In genomic region chr10:29414501-29414900, GRCh38 we compare ENCODE assay signal across 25 cellular contexts.
"Had no signal": no experiment of that assay in that cellular context is flagged by ENCODE, and none has a peak within 500 bp of the region (broad histone marks: within the 10 kb centered on the region; RNA-seq: fewer than 3 reads in every experiment).

No MANE protein-coding gene starts in this region.

- H3K4me1 Mint-ChIP-seq: WTC11 had no signal

- H3K27ac ChIP-seq: breast epithelium, Peyer's patch, SJSA1 had no signal

- H3K27me3 Mint-ChIP-seq: activated CD4-positive, alpha-beta T cell treated with anti-CD3 and anti-CD28 coated beads, Interleukin-2, amount 10 ng/mL, durations not matched to agents 24 days and 14 days; activated CD8-positive, alpha-beta memory T cell treated with anti-CD3 and anti-CD28 coated beads, Interleukin-2, amount 10 ng/mL, durations not matched to agents 7 days and 5 days; activated naive CD8-positive, alpha-beta T cell; activated T-helper 17 cell treated with anti-CD3 and anti-CD28 coated beads, Interleukin-2, amount 50 U/mL, for 72 hours; T-helper 17 cell had no signal

- H3K27ac Mint-ChIP-seq: activated CD4-positive, alpha-beta T cell treated with anti-CD3 and anti-CD28 coated beads, Interleukin-2, amount 10 ng/mL, durations not matched to agents 24 days and 14 days; activated CD8-positive, alpha-beta memory T cell treated with anti-CD3 and anti-CD28 coated beads, Interleukin-2, amount 10 ng/mL, durations not matched to agents 7 days and 5 days; activated naive CD4-positive, alpha-beta T cell treated with anti-CD3 and anti-CD28 coated beads for 36 hours; activated naive CD8-positive, alpha-beta T cell; activated T-helper 17 cell treated with anti-CD3 and anti-CD28 coated beads, Interleukin-2, amount 50 U/mL, for 72 hours; T-helper 17 cell; WTC11 had no signal

- H3K4me3 Mint-ChIP-seq: activated CD4-positive, alpha-beta T cell treated with anti-CD3 and anti-CD28 coated beads, Interleukin-2, amount 10 ng/mL, durations not matched to agents 24 days and 14 days; activated CD8-positive, alpha-beta memory T cell treated with anti-CD3 and anti-CD28 coated beads, Interleukin-2, amount 10 ng/mL, durations not matched to agents 7 days and 5 days; activated naive CD4-positive, alpha-beta T cell treated with anti-CD3 and anti-CD28 coated beads for 36 hours; activated naive CD8-positive, alpha-beta T cell; activated T-cell treated with anti-CD3 and anti-CD28 coated beads, Interleukin-2, amount 50 U/mL, for 4 hours; activated T-helper 17 cell treated with anti-CD3 and anti-CD28 coated beads, Interleukin-2, amount 50 U/mL, for 72 hours; T-helper 17 cell; WTC11 had no signal

- H3K27me3 ChIP-seq: breast epithelium, Peyer's patch, SJSA1 had no signal

- ATAC-seq: activated CD8-positive, alpha-beta memory T cell treated with anti-CD3 and anti-CD28 coated beads, Interleukin-2, amount 10 ng/mL, durations not matched to agents 7 days and 5 days; activated T-cell treated with anti-CD3 and anti-CD28 coated beads, Interleukin-2, amount 50 U/mL, for 4 hours; activated T-helper 17 cell treated with anti-CD3 and anti-CD28 coated beads, Interleukin-2, amount 50 U/mL, for 72 hours; T-helper 17 cell; WTC11 had no signal

- H3K9me3 Mint-ChIP-seq: activated CD4-positive, alpha-beta T cell treated with anti-CD3 and anti-CD28 coated beads, Interleukin-2, amount 10 ng/mL, durations not matched to agents 24 days and 14 days; activated naive CD4-positive, alpha-beta T cell treated with anti-CD3 and anti-CD28 coated beads for 36 hours; activated T-cell treated with anti-CD3 and anti-CD28 coated beads, Interleukin-2, amount 50 U/mL, for 4 hours; activated T-helper 17 cell treated with anti-CD3 and anti-CD28 coated beads, Interleukin-2, amount 50 U/mL, for 72 hours had no signal

- H3K4me3 ChIP-seq: breast epithelium, Peyer's patch, SJSA1 had no signal

- DNase-seq: activated CD4-positive, alpha-beta T cell treated with anti-CD3 and anti-CD28 coated beads, Interleukin-2, amount 10 ng/mL, durations not matched to agents 24 days and 14 days; activated CD4-positive, alpha-beta T cell treated with anti-CD3 and anti-CD28 coated beads, Interleukin-2, amount 50 U/mL, for 48 hours; activated CD4-positive, CD25-positive, alpha-beta regulatory T cell treated with anti-CD3 and anti-CD28 coated beads, Interleukin-2, amount 50 U/mL, for 72 hours; activated CD8-positive, alpha-beta memory T cell treated with anti-CD3 and anti-CD28 coated beads, Interleukin-2, amount 10 ng/mL, durations not matched to agents 7 days and 5 days; activated gamma-delta T cell; activated naive CD4-positive, alpha-beta T cell treated with anti-CD3 and anti-CD28 coated beads for 36 hours; activated T-cell treated with anti-CD3 and anti-CD28 coated beads, Interleukin-2, amount 50 U/mL, for 4 hours; aorta; caudate nucleus; MM.1S; NCI-H1105; NCI-H1436; NCI-H1694 treated with DMSO at 0.1 percent for 48 hours; NCI-H2029 treated with DMSO at 0.1 percent for 48 hours; NCI-H446; NCI-H524; Peyer's patch; SHP77; T-helper 17 cell; T-helper 9 cell had no signal

- H3K9me3 ChIP-seq: breast epithelium, Peyer's patch, SJSA1 had no signal

- H3K36me3 ChIP-seq: breast epithelium had no signal
